In the genomic region with DNA sequence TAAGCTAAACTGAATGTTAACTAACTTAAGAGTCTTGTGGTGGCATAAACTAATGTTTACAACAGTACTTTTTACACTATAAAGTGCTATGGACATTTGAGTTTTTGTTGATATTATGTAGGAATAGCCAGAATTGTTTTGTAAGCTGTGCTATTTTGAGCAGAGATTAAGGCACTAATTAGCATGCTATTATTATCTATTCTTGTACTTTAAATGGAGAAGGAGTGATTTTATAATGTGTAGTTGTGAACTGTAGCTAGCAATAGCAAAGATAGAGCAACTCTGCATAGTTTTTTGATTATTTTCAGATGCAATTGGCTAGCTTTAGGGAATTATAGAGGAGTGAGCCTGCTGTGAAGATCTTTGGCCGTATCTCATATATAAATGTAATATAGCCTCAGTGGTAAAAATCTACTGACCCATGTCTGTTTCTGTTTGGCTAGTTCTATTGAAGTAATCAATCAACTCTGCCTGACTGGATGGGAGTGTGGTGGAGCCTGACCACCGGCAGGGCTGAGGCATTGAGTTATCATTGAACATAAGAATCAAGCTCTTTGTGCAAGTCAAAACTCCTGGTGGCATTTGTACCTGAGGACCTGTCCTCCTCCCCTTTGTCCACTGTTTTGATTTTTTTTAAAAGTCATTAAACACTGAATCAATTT, we compare ENCODE assay signal across 13 cellular contexts. TPM values are rescaled to one million over a fixed set of nuclear protein-coding genes. Genes with fewer than 3 reads are reported as not detected.
DNase-seq lines count a peak whose midpoint lies in the region; ATAC-seq and TF ChIP-seq lines count a peak whose summit lies in the region.
"Had no signal": no experiment of that assay in that cellular context is flagged by ENCODE, and none has a peak within 500 bp of the region (broad histone marks: within the 10 kb centered on the region; RNA-seq: fewer than 3 reads in every experiment).

No MANE protein-coding gene starts in this region.

- peaks cover 0 to 18% of the 10 kb centered on the region in 2 donors for H3K4me1 ChIP-seq in right atrium auricular region
- H3K4me1 ChIP-seq: A549, BLaER1, Caco-2 had no signal

- peak overlapping the region in 1 of 2 donors; percentile 4 for H3K27ac ChIP-seq in right atrium auricular region
- H3K27ac ChIP-seq: A549, BLaER1, GM23248 had no signal

- peaks cover 6% of the 10 kb centered on the region for H3K27me3 Mint-ChIP-seq in nephron progenitor cell (ENCODE audit: low read depth, poor library complexity)

- H3K4me3 ChIP-seq in right atrium auricular region = no peak overlapping the region
- H3K4me3 ChIP-seq: A549, BLaER1, GM23248 had no signal

- no peaks in the 10 kb centered on the region for H3K27me3 ChIP-seq in right atrium auricular region
- H3K27me3 ChIP-seq: BLaER1 had no signal

- H3K9me3 Mint-ChIP-seq in nephron progenitor cell = peaks cover 29% of the 10 kb centered on the region

- H3K36me3 ChIP-seq in right atrium auricular region = no peaks in the 10 kb centered on the region
- H3K36me3 ChIP-seq: BLaER1 had no signal

- H3K27ac Mint-ChIP-seq in nephron progenitor cell = no peak overlapping the region
- H3K27ac Mint-ChIP-seq: CD8-positive, alpha-beta memory T cell had no signal

- no peak for DNase-seq in left ventricle myocardium superior
- DNase-seq in right atrium auricular region (ENCODE audit: low spot score) = no peak
- peak; percentile 94 for DNase-seq in NCI-H69 (lab: John Stamatoyannopoulos, UW)
- DNase-seq in nephron progenitor cell = peak; percentile 42
- no peak for DNase-seq in activated effector memory CD4-positive, alpha-beta T cell treated with Interleukin-2 at 50 U/mL for 16 hours
- DNase-seq: Caco-2; CD8-positive, alpha-beta memory T cell; DMS 273 treated with DMSO at 0.1 percent for 48 hours; GM23248 had no signal

- peak overlapping the region; percentile 18 for H3K4me3 Mint-ChIP-seq in nephron progenitor cell
- H3K4me3 Mint-ChIP-seq: CD8-positive, alpha-beta memory T cell had no signal

- intact Hi-C loops in left ventricle myocardium superior (cut with micrococcal nuclease) = no loop called here

- peaks cover 41% of the 10 kb centered on the region for H3K36me3 Mint-ChIP-seq in nephron progenitor cell (ENCODE audit: low read depth)

- ATAC-seq in left ventricle myocardium superior (peak; percentile 52), GM21367 (IDR thresholded peaks at IDR 0.05; ENCODE audit: unreplicated experiment) (no peak)
- ATAC-seq: A549, HCT116 had no signal

- no peaks in the 10 kb centered on the region for H3K9me3 ChIP-seq in right atrium auricular region
- H3K9me3 ChIP-seq: A549, Caco-2 had no signal

- TF ChIP-seq CTCF in right atrium auricular region (IDR thresholded peaks at IDR 0.05) = no peak
- TF ChIP-seq CTCF in nephron progenitor cell (IDR thresholded peaks at IDR 0.05) = no peak

- H3K4me1 Mint-ChIP-seq in nephron progenitor cell = peaks cover 52% of the 10 kb centered on the region
- H3K4me1 Mint-ChIP-seq: CD8-positive, alpha-beta memory T cell had no signal

RNA-seq across cellular contexts. Expression of gene NCAM1, which starts 34.3 kb away (rescaled TPM):
- total RNA-seq in left ventricle myocardium superior (244 TPM), right atrium auricular region (100 to 1,000 TPM; 225 to 229 TPM)

Comparison
In these comparisons a context has a peak if more than half of its experiments do, and no peak if none do; other contexts are left out.
1. DNase-seq: peak in NCI-H69 (single experiment) and nephron progenitor cell (single experiment); none in left ventricle myocardium superior (single experiment), right atrium auricular region (single experiment) and activated effector memory CD4-positive, alpha-beta T cell treated with Interleukin-2 at 50 U/mL for 16 hours (single experiment).